1 cellular context compared by ENCODE assay signal in the genomic region with DNA sequence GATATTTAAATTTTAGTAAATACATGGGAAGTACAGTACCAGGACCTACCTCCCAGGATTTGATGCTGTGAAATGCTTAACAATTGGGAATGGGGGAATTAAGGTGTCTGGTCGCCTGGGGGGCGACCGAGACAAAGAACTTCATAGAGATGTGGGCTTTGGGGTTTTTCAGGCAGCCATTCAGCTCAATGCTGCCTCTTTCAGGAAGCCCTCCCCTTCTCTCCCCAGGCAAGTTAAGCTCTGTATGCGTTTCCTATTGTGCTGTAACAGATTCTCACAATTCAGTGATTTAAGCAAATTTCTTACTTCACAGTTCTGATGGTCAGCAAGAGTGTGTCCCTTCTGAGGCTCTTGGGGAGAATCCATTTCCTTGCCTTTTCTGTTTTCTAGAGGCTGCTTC.
TF ChIP-seq lines count a peak whose summit lies in the region.

No MANE protein-coding gene starts in this region.

TF ChIP-seq in K562, 482 proteins besides CTCF, POLR2A, EP300 and RAD21:
- TF ChIP-seq WHSC1 (IDR thresholded peaks at IDR 0.05; ENCODE audit: low read length) (no peak), ZFP36 (IDR thresholded peaks at IDR 0.05; ENCODE audit: low read depth, low read length, partially characterized antibody) (peak; percentile 8)
TF ChIP-seq in K562: peak in this region for 1.
